Comparison of ENCODE assay signal across 8 cellular contexts in the genomic region with DNA sequence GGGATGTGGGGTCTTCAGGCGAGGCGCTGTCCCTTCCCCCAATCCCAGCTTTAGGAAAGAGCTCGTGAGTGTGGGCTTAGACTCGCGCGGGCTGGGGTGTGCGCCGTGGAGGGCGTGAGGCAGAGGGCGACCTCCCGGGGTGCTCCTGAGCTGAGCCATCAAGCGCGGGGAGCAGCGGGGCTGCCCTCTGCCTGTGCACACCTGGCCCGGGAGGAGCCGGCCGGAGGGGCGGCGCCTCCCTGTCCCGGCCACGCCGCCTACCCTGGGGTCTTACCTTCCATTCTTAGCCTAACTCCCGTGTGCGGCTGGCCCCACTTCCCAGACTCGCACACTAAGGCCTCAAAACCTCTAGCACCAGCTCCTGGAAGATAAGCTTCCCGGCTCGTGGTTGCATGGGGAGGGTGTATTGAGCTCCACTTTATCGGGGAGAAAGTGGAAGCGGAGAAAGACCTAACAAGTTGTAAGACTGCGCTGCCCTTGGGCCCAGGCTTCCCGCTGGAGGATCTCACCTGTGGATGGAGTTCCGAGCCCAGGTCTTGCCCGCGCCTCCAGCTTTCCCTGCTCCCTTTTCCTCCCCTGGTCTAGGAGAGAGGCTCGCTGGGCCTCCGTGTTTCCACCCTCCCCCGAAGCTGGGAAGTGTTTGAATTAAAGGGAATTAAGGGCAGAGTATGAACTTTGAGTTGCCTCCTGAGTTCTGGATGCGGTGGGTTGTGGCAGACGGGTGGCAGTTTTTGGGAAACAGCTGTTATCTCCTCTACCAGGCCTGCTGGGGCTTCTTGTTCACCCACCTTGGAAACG. TPM values are rescaled to one million over a fixed set of nuclear protein-coding genes. Genes with fewer than 3 reads are reported as not detected.
DNase-seq lines count a peak whose midpoint lies in the region; ATAC-seq and TF ChIP-seq lines count a peak whose summit lies in the region.

No MANE protein-coding gene starts in this region.

- peaks cover 99% of the 10 kb centered on the region for H3K79me2 ChIP-seq in GM23338 (replicated peaks; ENCODE audit: insufficient read depth)

- peaks cover 58% of the 10 kb centered on the region for H4K20me1 ChIP-seq in GM23338 (replicated peaks; ENCODE audit: insufficient read depth)

- no peaks in the 10 kb centered on the region for H3K9me2 ChIP-seq in GM23338 (ENCODE audit: insufficient read depth)

- no TSS peak for BruUV-seq in A673 (replicated peaks; lab: Mats Ljungman, UMichigan)

- peak overlapping the region; percentile 98 for H3K27ac Mint-ChIP-seq in GM23338
- peak overlapping the region in 1 of 6 donors; percentile 35 for H3K27ac Mint-ChIP-seq in immature natural killer cell

- H3K4me1 Mint-ChIP-seq in GM23338 (peaks cover 38% of the 10 kb centered on the region), immature natural killer cell (peaks cover 18 to 25% of the 10 kb centered on the region in 2 donors)
- H3K4me1 Mint-ChIP-seq in activated T-cell treated with anti-CD3 and anti-CD28 coated beads, Interleukin-2, amount 50 U/mL, for 4 hours (ENCODE audit: low read depth), result peaks cover 12% of the 10 kb centered on the region

- ATAC-seq in GM23338, result peak; percentile 5
- ATAC-seq in activated T-cell treated with anti-CD3 and anti-CD28 coated beads, Interleukin-2, amount 50 U/mL, for 4 hours, result no peak

- H3K27me3 ChIP-seq in A673 (replicated peaks; ENCODE audit: insufficient read depth, low read depth, low read length, poor library complexity), result no peaks in the 10 kb centered on the region
- H3K27me3 ChIP-seq in GM23338 (ENCODE audit: insufficient read depth), result no peaks in the 10 kb centered on the region
- H3K27me3 ChIP-seq in subcutaneous abdominal adipose tissue (ENCODE audit: control insufficient read depth in 5 of 5, insufficient read depth in 4 of 5, low read length in 5 of 5), result no peaks in the 10 kb centered on the region

- TF ChIP-seq CTCF in A673 (conservative IDR thresholded peaks at IDR 0.05; ENCODE audit: low read depth, low read length) (no peak), GM23338 (conservative IDR thresholded peaks at IDR 0.05; ENCODE audit: low read depth in 2 of 2) (no peak)

- no peak overlapping the region for H3K27ac ChIP-seq in A673 (ENCODE audit: low read depth, low read length, poor library complexity, severe bottlenecking)
- peak overlapping the region; percentile 84 for H3K27ac ChIP-seq in GM23338 (ENCODE audit: low read depth)
- H3K27ac ChIP-seq in subcutaneous abdominal adipose tissue (ENCODE audit: low read depth, low read length), result no peak overlapping the region

- H3K9me3 Mint-ChIP-seq in GM23338 (peaks cover 10% of the 10 kb centered on the region; the same call in 2 of the 3 replicates), immature natural killer cell (no peaks in the 10 kb centered on the region)
- H3K9me3 Mint-ChIP-seq in activated T-cell treated with anti-CD3 and anti-CD28 coated beads, Interleukin-2, amount 50 U/mL, for 4 hours, result no peaks in the 10 kb centered on the region

- no peaks in the 10 kb centered on the region for H3K36me3 ChIP-seq in A673 (ENCODE audit: insufficient read depth, low read length, poor library complexity, severe bottlenecking)
- peaks cover 47% of the 10 kb centered on the region for H3K36me3 ChIP-seq in GM23338 (ENCODE audit: insufficient read depth)
- no peaks in the 10 kb centered on the region for H3K36me3 ChIP-seq in subcutaneous abdominal adipose tissue (ENCODE audit: control insufficient read depth in 5 of 5, insufficient read depth in 5 of 5, low read length in 5 of 5)

- CTCF ChIA-PET in A673 (lab: Charles Lee), result interaction anchor here (0.6 kb wide), 1 partner anchor 15 kb away, joined by 5 read pairs; no protein-coding TSS in a partner anchor

- H3K36me3 Mint-ChIP-seq in GM23338 (ENCODE audit: low read depth) (peaks cover 57% of the 10 kb centered on the region), immature natural killer cell (no peaks in the 10 kb centered on the region)
- no peaks in the 10 kb centered on the region for H3K36me3 Mint-ChIP-seq in activated T-cell treated with anti-CD3 and anti-CD28 coated beads, Interleukin-2, amount 50 U/mL, for 4 hours (ENCODE audit: insufficient read depth)

- H2AFZ ChIP-seq in GM23338, result no peak overlapping the region

- POLR2A ChIA-PET in A673 (lab: Charles Lee; ENCODE audit: low non-redundant PET), result no interaction called here

- peak overlapping the region; percentile 88 for H3K4me3 ChIP-seq in A673 (ENCODE audit: low read depth, low read length, poor library complexity, severe bottlenecking)
- H3K4me3 ChIP-seq in GM23338, result peak overlapping the region; percentile 91
- peak overlapping the region; percentile 75 to 88 (median 83) for H3K4me3 ChIP-seq in subcutaneous abdominal adipose tissue (ENCODE audit: low read depth in 1 of 5, low read length in 5 of 5)

- H3K4me1 ChIP-seq in A673 (ENCODE audit: insufficient read depth, low read length, poor library complexity, severe bottlenecking) (peaks cover 13% of the 10 kb centered on the region), GM23338 (ENCODE audit: insufficient read depth) (peaks cover 63% of the 10 kb centered on the region), subcutaneous abdominal adipose tissue (ENCODE audit: control insufficient read depth in 5 of 5, insufficient read depth in 5 of 5, low read length in 5 of 5) (peaks cover 2 to 29% (median 18%) of the 10 kb centered on the region in 5 donors)

- peak overlapping the region; percentile 56 to 89 (median 79) for H3K9ac ChIP-seq in subcutaneous abdominal adipose tissue (ENCODE audit: low read length in 5 of 5)

- H3K27me3 Mint-ChIP-seq in GM23338 (ENCODE audit: insufficient read depth, low read depth, poor library complexity) (peaks cover 29% of the 10 kb centered on the region), immature natural killer cell (ENCODE audit: low read depth in 3 of 3) (peaks cover 1 to 5% (median 5%) of the 10 kb centered on the region in 3 donors)
- no peaks in the 10 kb centered on the region for H3K27me3 Mint-ChIP-seq in activated T-cell treated with anti-CD3 and anti-CD28 coated beads, Interleukin-2, amount 50 U/mL, for 4 hours (ENCODE audit: low read depth)

- no peak for DNase-seq in A673 (ENCODE audit: low spot score)
- peak; percentile 59 for DNase-seq in GM23338 (ENCODE audit: low spot score)
- no peak for DNase-seq in activated T-cell treated with anti-CD3 and anti-CD28 coated beads, Interleukin-2, amount 50 U/mL, for 4 hours
- DNase-seq in immature natural killer cell, result peak in 1 of 3 donors; percentile 12
- DNase-seq in SKM-1 (lab: John Stamatoyannopoulos, UW; ENCODE audit: unreplicated experiment), result no peak
- DNase-seq in NCI-H446 (lab: John Stamatoyannopoulos, UW), result no peak
- DNase-seq in NCI-H2171 (lab: John Stamatoyannopoulos, UW), result no peak

- intact Hi-C loops in A673 (cut with micrococcal nuclease; ENCODE audit: unreplicated experiment), result no loop called here

- H3K9me3 ChIP-seq in A673 (ENCODE audit: low read depth, low read length, poor library complexity, severe bottlenecking) (no peaks in the 10 kb centered on the region), subcutaneous abdominal adipose tissue (ENCODE audit: control insufficient read depth in 5 of 5, low read length in 5 of 5) (no peaks in the 10 kb centered on the region)

- H3F3A ChIP-seq in GM23338 (replicated peaks; ENCODE audit: low read depth), result peaks cover 44% of the 10 kb centered on the region

- peak overlapping the region; percentile 97 for H3K4me2 ChIP-seq in GM23338

- H3K4me3 Mint-ChIP-seq in GM23338, result peak overlapping the region; percentile 99
- H3K4me3 Mint-ChIP-seq in activated T-cell treated with anti-CD3 and anti-CD28 coated beads, Interleukin-2, amount 50 U/mL, for 4 hours, result peak overlapping the region; percentile 84
- H3K4me3 Mint-ChIP-seq in immature natural killer cell, result peak overlapping the region; percentile 85 to 90 (median 88)

TF ChIP-seq in GM23338, 12 proteins besides CTCF, POLR2A, EP300 and RAD21:
- TF ChIP-seq ZNF331 (CRISPR knock-in tag; IDR thresholded peaks at IDR 0.05; ENCODE audit: low read depth) (no peak), JUNB (IDR thresholded peaks at IDR 0.05; ENCODE audit: unreplicated experiment) (no peak), ZNF114 (CRISPR knock-in tag; IDR thresholded peaks at IDR 0.05) (no peak), EZH2phosphoT487 (IDR thresholded peaks at IDR 0.05; ENCODE audit: unreplicated experiment) (no peak), CREB1 (CRISPR knock-in tag; IDR thresholded peaks at IDR 0.05; ENCODE audit: low read depth) (no peak)
- TF ChIP-seq, protein P1, sequence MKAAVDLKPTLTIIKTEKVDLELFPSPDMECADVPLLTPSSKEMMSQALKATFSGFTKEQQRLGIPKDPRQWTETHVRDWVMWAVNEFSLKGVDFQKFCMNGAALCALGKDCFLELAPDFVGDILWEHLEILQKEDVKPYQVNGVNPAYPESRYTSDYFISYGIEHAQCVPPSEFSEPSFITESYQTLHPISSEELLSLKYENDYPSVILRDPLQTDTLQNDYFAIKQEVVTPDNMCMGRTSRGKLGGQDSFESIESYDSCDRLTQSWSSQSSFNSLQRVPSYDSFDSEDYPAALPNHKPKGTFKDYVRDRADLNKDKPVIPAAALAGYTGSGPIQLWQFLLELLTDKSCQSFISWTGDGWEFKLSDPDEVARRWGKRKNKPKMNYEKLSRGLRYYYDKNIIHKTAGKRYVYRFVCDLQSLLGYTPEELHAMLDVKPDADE (IDR thresholded peaks at IDR 0.05), result no peak; the same call in 1 of the 2 replicates

RNA-seq across cellular contexts. Expression of gene DNMT3B, which starts 1.2 kb away (rescaled TPM):
- 3.8 and 5.7 TPM in 2 replicates for total RNA-seq in A673 (2021)
- 2,222 and 2,281 TPM in 2 replicates for total RNA-seq in GM23338 (2014; rRNA removed; shearing (Covaris generic))
- polyA plus RNA-seq in GM23338 (2016; fragmentation: Nextera tagmentation; extraction: Ambion mirVana) (711 and 726 TPM in 2 replicates), immature natural killer cell (under 1 TPM; 0.16 to 0.85 (median 0.32) TPM)
- 1 to 10 TPM in 1 of 3 donors, under 1 TPM in 2; 0.63 to 1.0 (median 0.63) TPM for total RNA-seq in activated T-cell treated with anti-CD3 and anti-CD28 coated beads, Interleukin-2, amount 50 U/mL, for 4 hours

RNA-seq across cellular contexts. Expression of gene COMMD7, which starts 20.1 kb away (rescaled TPM):
- total RNA-seq in A673 (2021), result 20.0 and 23.5 TPM in 2 replicates
- total RNA-seq in GM23338 (2014; rRNA removed; shearing (Covaris generic)), result 84.7 and 86.4 TPM in 2 replicates
- polyA plus RNA-seq in GM23338 (2016; fragmentation: Nextera tagmentation; extraction: Ambion mirVana) (67.3 and 70.4 TPM in 2 replicates), immature natural killer cell (100 to 1,000 TPM; 166 to 265 (median 208) TPM)
- 10 to 100 TPM; 23.3 to 27.5 (median 25.7) TPM for total RNA-seq in activated T-cell treated with anti-CD3 and anti-CD28 coated beads, Interleukin-2, amount 50 U/mL, for 4 hours

RNA-seq across cellular contexts. Expression of gene MAPRE1, which starts 56.4 kb away (rescaled TPM):
- total RNA-seq in A673 (2021), result 183 and 201 TPM in 2 replicates
- 152 and 177 TPM in 2 replicates for total RNA-seq in GM23338 (2014; rRNA removed; shearing (Covaris generic))
- polyA plus RNA-seq in GM23338 (2016; fragmentation: Nextera tagmentation; extraction: Ambion mirVana), result 61.2 and 69.3 TPM in 2 replicates
- total RNA-seq in activated T-cell treated with anti-CD3 and anti-CD28 coated beads, Interleukin-2, amount 50 U/mL, for 4 hours, result 100 to 1,000 TPM; 162 to 177 (median 169) TPM
- polyA plus RNA-seq in immature natural killer cell, result 100 to 1,000 TPM; 137 to 218 (median 150) TPM

Comparison
In these comparisons a context has a peak if more than half of its experiments do, and no peak if none do; other contexts are left out.
1. RNA of gene DNMT3B, which starts 1.2 kb away (total RNA-seq): 2,222 to 2,281 TPM in GM23338; 3.8 to 5.7 TPM in A673 and 0.63 to 1.0 TPM in activated T-cell treated with anti-CD3 and anti-CD28 coated beads, Interleukin-2, amount 50 U/mL, for 4 hours; every median in the first group is over 100 times any median in the second.
2. Peak in every context shown above with its lines, with median percentiles within 50 percentile points of each other: H3K4me3 ChIP-seq and H3K4me3 Mint-ChIP-seq.